ENCODE assay signal across 25 cellular contexts in genomic region chr19:10141479-10141878, GRCh38. TPM values are rescaled to one million over a fixed set of nuclear protein-coding genes. Genes with fewer than 3 reads are reported as not detected.
DNase-seq lines count a peak whose midpoint lies in the region; ATAC-seq lines count a peak whose summit lies in the region.
"Had no signal": no experiment of that assay in that cellular context is flagged by ENCODE, and none has a peak within 500 bp of the region (broad histone marks: within the 10 kb centered on the region; RNA-seq: fewer than 3 reads in every experiment).

No MANE protein-coding gene starts in this region.

- peaks cover 74% of the 10 kb centered on the region for H3K36me3 ChIP-seq in H7 (replicated peaks; ENCODE audit: control insufficient read depth, insufficient read depth, low read length)

- CTCF ChIA-PET in activated naive CD4-positive, alpha-beta T cell treated with anti-CD3 and anti-CD28 coated beads, Interleukin-2, amount 10 ng/mL, durations not matched to agents 7 days and 5 days (lab: Charles Lee), result interaction anchor here (1.2 to 1.8 kb wide), 2 partner anchors 28 to 36 kb away, joined by 3 to 4 read pairs; no protein-coding TSS in a partner anchor

- peaks cover 51% of the 10 kb centered on the region for H3K4me1 Mint-ChIP-seq in activated naive CD4-positive, alpha-beta T cell treated with anti-CD3 and anti-CD28 coated beads, Interleukin-2, amount 10 ng/mL, durations not matched to agents 7 days and 5 days
- H3K4me1 Mint-ChIP-seq in activated naive CD8-positive, alpha-beta T cell treated with anti-CD3 and anti-CD28 coated beads for 36 hours, result peaks cover 26% of the 10 kb centered on the region
- peaks cover 4 to 5% of the 10 kb centered on the region in 2 donors for H3K4me1 Mint-ChIP-seq in stimulated activated naive B cell treated with anti-CD40 and anti-IgM and Interleukin-4, amounts not matched to agents 10 μg/mL and 1 μg/mL and 100 μg/mL, for 72 hours

- H3K4me3 Mint-ChIP-seq in activated naive CD4-positive, alpha-beta T cell treated with anti-CD3 and anti-CD28 coated beads, Interleukin-2, amount 10 ng/mL, durations not matched to agents 7 days and 5 days, result peak overlapping the region; percentile 35
- no peak overlapping the region for H3K4me3 Mint-ChIP-seq in activated naive CD8-positive, alpha-beta T cell treated with anti-CD3 and anti-CD28 coated beads for 36 hours
- no peak overlapping the region for H3K4me3 Mint-ChIP-seq in stimulated activated naive B cell treated with anti-CD40 and anti-IgM and Interleukin-4, amounts not matched to agents 10 μg/mL and 1 μg/mL and 100 μg/mL, for 72 hours
- H3K4me3 Mint-ChIP-seq: natural killer cell treated with Interleukin-12 subunit alpha and Interleukin-12 subunit beta and Interleukin-15 and Interleukin-18, amount 100 ng/mL, for 72 hours had no signal

- peaks cover 74% of the 10 kb centered on the region for H3K36me3 Mint-ChIP-seq in activated naive CD4-positive, alpha-beta T cell treated with anti-CD3 and anti-CD28 coated beads, Interleukin-2, amount 10 ng/mL, durations not matched to agents 7 days and 5 days
- peaks cover 50% of the 10 kb centered on the region for H3K36me3 Mint-ChIP-seq in activated naive CD8-positive, alpha-beta T cell treated with anti-CD3 and anti-CD28 coated beads for 36 hours
- H3K36me3 Mint-ChIP-seq in stimulated activated naive B cell treated with anti-CD40 and anti-IgM and Interleukin-4, amounts not matched to agents 10 μg/mL and 1 μg/mL and 100 μg/mL, for 72 hours, result peaks cover 50 to 67% of the 10 kb centered on the region in 2 donors

- H3K4me3 ChIP-seq in H7 (ENCODE audit: insufficient read depth, low read depth, low read length), result no peak overlapping the region
- H3K4me3 ChIP-seq: GM12878, HAP-1, hepatocyte, lower lobe of right lung, testis had no signal

- ATAC-seq in stimulated activated naive B cell treated with anti-CD40 and anti-IgM and Interleukin-4, amounts not matched to agents 10 μg/mL and 1 μg/mL and 100 μg/mL, for 72 hours (replicated peaks), result no peak
- ATAC-seq: GM12878; lower lobe of right lung; natural killer cell treated with Interleukin-12 subunit alpha and Interleukin-12 subunit beta and Interleukin-15 and Interleukin-18, amount 100 ng/mL, for 72 hours had no signal

- no peaks in the 10 kb centered on the region for H3K27me3 ChIP-seq in H7 (ENCODE audit: control insufficient read depth, insufficient read depth, low read length)
- H3K27me3 ChIP-seq: hepatocyte, testis had no signal

- H3K27me3 Mint-ChIP-seq in activated naive CD4-positive, alpha-beta T cell treated with anti-CD3 and anti-CD28 coated beads, Interleukin-2, amount 10 ng/mL, durations not matched to agents 7 days and 5 days, result no peaks in the 10 kb centered on the region
- no peaks in the 10 kb centered on the region for H3K27me3 Mint-ChIP-seq in activated naive CD8-positive, alpha-beta T cell treated with anti-CD3 and anti-CD28 coated beads for 36 hours
- H3K27me3 Mint-ChIP-seq in stimulated activated naive B cell treated with anti-CD40 and anti-IgM and Interleukin-4, amounts not matched to agents 10 μg/mL and 1 μg/mL and 100 μg/mL, for 72 hours, result no peaks in the 10 kb centered on the region
- H3K27me3 Mint-ChIP-seq: natural killer cell treated with Interleukin-12 subunit alpha and Interleukin-12 subunit beta and Interleukin-15 and Interleukin-18, amount 100 ng/mL, for 72 hours had no signal

- H3K9me3 Mint-ChIP-seq in activated naive CD4-positive, alpha-beta T cell treated with anti-CD3 and anti-CD28 coated beads, Interleukin-2, amount 10 ng/mL, durations not matched to agents 7 days and 5 days, result no peaks in the 10 kb centered on the region
- H3K9me3 Mint-ChIP-seq in activated naive CD8-positive, alpha-beta T cell treated with anti-CD3 and anti-CD28 coated beads for 36 hours, result no peaks in the 10 kb centered on the region
- H3K9me3 Mint-ChIP-seq in stimulated activated naive B cell treated with anti-CD40 and anti-IgM and Interleukin-4, amounts not matched to agents 10 μg/mL and 1 μg/mL and 100 μg/mL, for 72 hours, result no peaks in the 10 kb centered on the region
- H3K9me3 Mint-ChIP-seq: natural killer cell treated with Interleukin-12 subunit alpha and Interleukin-12 subunit beta and Interleukin-15 and Interleukin-18, amount 100 ng/mL, for 72 hours had no signal

- H3K27ac Mint-ChIP-seq in activated naive CD4-positive, alpha-beta T cell treated with anti-CD3 and anti-CD28 coated beads, Interleukin-2, amount 10 ng/mL, durations not matched to agents 7 days and 5 days, result peak overlapping the region; percentile 100
- H3K27ac Mint-ChIP-seq in activated naive CD8-positive, alpha-beta T cell treated with anti-CD3 and anti-CD28 coated beads for 36 hours, result peak overlapping the region; percentile 51
- H3K27ac Mint-ChIP-seq in stimulated activated naive B cell treated with anti-CD40 and anti-IgM and Interleukin-4, amounts not matched to agents 10 μg/mL and 1 μg/mL and 100 μg/mL, for 72 hours, result peak overlapping the region; percentile 9
- H3K27ac Mint-ChIP-seq: natural killer cell treated with Interleukin-12 subunit alpha and Interleukin-12 subunit beta and Interleukin-15 and Interleukin-18, amount 100 ng/mL, for 72 hours had no signal

- DNase-seq in activated naive CD4-positive, alpha-beta T cell treated with anti-CD3 and anti-CD28 coated beads, Interleukin-2, amount 10 ng/mL, durations not matched to agents 7 days and 5 days, result no peak
- no peak for DNase-seq in activated naive CD4-positive, alpha-beta T cell treated with Interleukin-2 at 50 U/mL for 16 hours
- DNase-seq in H7 (peak; percentile 34), kidney tubule cell (ENCODE audit: low spot score) (no peak), superior temporal gyrus (ENCODE audit: extremely low spot score) (no peak)
- DNase-seq in activated naive CD8-positive, alpha-beta T cell treated with anti-CD3 and anti-CD28 coated beads for 36 hours, result no peak
- no peak for DNase-seq in stimulated activated naive B cell treated with anti-CD40 and anti-IgM and Interleukin-4, amounts not matched to agents 10 μg/mL and 1 μg/mL and 100 μg/mL, for 72 hours
- DNase-seq: activated CD4-positive, CD25-positive, alpha-beta regulatory T cell; activated effector memory CD4-positive, alpha-beta T cell treated with anti-CD3 and anti-CD28 coated beads, Interleukin-2, amount 50 U/mL, for 16 hours; AML-193; COR-L47; Karpas-422; lower lobe of right lung; NCI-H1417; NCI-H2081; NCI-H526; occipital lobe; stimulated activated naive CD4-positive, alpha-beta T cell; T-helper 1 cell; testis had no signal

RNA-seq across cellular contexts. Expression of gene EIF3G, which starts 21.8 kb away (rescaled TPM):
- total RNA-seq in H7 (2014; rRNA removed; shearing (Covaris generic)), result 354 and 376 TPM in 2 replicates
- total RNA-seq in activated naive CD8-positive, alpha-beta T cell treated with anti-CD3 and anti-CD28 coated beads for 36 hours, result 100 to 1,000 TPM; 287 to 293 TPM

RNA-seq across cellular contexts. Expression of gene P2RY11, which starts 30.0 kb away (rescaled TPM):
- total RNA-seq in H7 (2014; rRNA removed; shearing (Covaris generic)), result 0.87 and 6.2 TPM in 2 replicates
- total RNA-seq in activated naive CD8-positive, alpha-beta T cell treated with anti-CD3 and anti-CD28 coated beads for 36 hours, result 10 to 100 TPM; 57.8 to 64.0 TPM

RNA-seq across cellular contexts. Expression of gene PPAN, which starts 35.3 kb away (rescaled TPM):
- total RNA-seq in H7 (2014; rRNA removed; shearing (Covaris generic)), result 52.9 and 54.4 TPM in 2 replicates
- 100 to 1,000 TPM; 214 to 227 TPM for total RNA-seq in activated naive CD8-positive, alpha-beta T cell treated with anti-CD3 and anti-CD28 coated beads for 36 hours

RNA-seq across cellular contexts. Expression of gene ANGPTL6, which starts 39.0 kb away (rescaled TPM):
- total RNA-seq in H7 (2014; rRNA removed; shearing (Covaris generic)), result 0.15 TPM in 1 of 2 replicates, not detected in the other
- 1 to 10 TPM; 8.5 to 9.8 TPM for total RNA-seq in activated naive CD8-positive, alpha-beta T cell treated with anti-CD3 and anti-CD28 coated beads for 36 hours
- total RNA-seq: A673 had no signal

RNA-seq across cellular contexts. Expression of gene DNMT1, which starts 53.3 kb away (rescaled TPM):
- total RNA-seq in H7 (2014; rRNA removed; shearing (Covaris generic)), result 128 and 129 TPM in 2 replicates
- total RNA-seq in activated naive CD8-positive, alpha-beta T cell treated with anti-CD3 and anti-CD28 coated beads for 36 hours, result 100 to 1,000 TPM; 337 to 352 TPM

Comparison
In these comparisons a context has a peak if more than half of its experiments do, and no peak if none do; other contexts are left out.
1. H3K27ac Mint-ChIP-seq: peak in every context shown above with its lines; median percentile 100 in activated naive CD4-positive, alpha-beta T cell treated with anti-CD3 and anti-CD28 coated beads, Interleukin-2, amount 10 ng/mL, durations not matched to agents 7 days and 5 days; 51 in activated naive CD8-positive, alpha-beta T cell treated with anti-CD3 and anti-CD28 coated beads for 36 hours; 9 in stimulated activated naive B cell treated with anti-CD40 and anti-IgM and Interleukin-4, amounts not matched to agents 10 μg/mL and 1 μg/mL and 100 μg/mL, for 72 hours.